ENCODE assay signal across 1 cellular context in genomic region chr1:110675060-110675791, GRCh38.
TF ChIP-seq lines count a peak whose summit lies in the region.

No MANE protein-coding gene starts in this region.

TF ChIP-seq in GM12878, 131 proteins besides CTCF, POLR2A, EP300 and RAD21 (continued from another document):
- TF ChIP-seq USF1 (IDR thresholded peaks at IDR 0.05; ENCODE audit: borderline replicate concordance, extremely low read length, insufficient read depth, low read depth, low read length) (no peak), ZNF217 (IDR thresholded peaks at IDR 0.05) (no peak), YBX1 (IDR thresholded peaks at IDR 0.05) (no peak), SPI1 (IDR thresholded peaks at IDR 0.05; ENCODE audit: borderline replicate concordance, insufficient read depth, low read depth, low read length) (no peak), ZBTB40 (IDR thresholded peaks at IDR 0.05; ENCODE audit: borderline replicate concordance) (no peak), ZBTB33 (IDR thresholded peaks at IDR 0.05) (no peak), SMAD5 (IDR thresholded peaks at IDR 0.05; ENCODE audit: low read depth) (no peak)
